19 cellular contexts compared by ENCODE assay signal in the genomic region with DNA sequence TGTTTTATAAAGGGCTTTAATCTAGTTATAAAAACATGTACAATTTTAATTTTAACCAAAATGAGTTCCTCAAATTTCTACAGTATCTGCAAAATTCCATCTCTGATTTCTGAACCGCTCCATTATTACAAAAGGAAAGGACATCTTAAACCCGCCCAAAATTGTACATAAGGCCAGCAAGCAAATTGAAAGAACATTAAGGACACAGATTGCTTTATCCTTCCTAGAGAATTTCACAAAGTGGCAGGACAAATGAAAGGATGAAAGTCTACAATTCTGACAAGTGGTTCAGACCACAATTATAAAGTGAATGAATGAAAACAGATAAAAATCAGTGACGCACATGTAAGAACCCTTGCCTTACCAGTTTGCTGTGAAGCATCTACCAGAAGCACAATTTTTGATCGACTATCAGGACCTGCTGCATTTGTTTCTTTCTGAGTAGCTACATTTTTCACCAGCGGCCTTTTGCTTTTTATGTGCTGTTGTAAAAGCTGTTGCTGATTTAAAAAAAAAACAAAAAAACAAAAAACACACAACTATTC.
"Had no signal": no experiment of that assay in that cellular context is flagged by ENCODE, and none has a peak within 500 bp of the region (broad histone marks: within the 10 kb centered on the region; RNA-seq: fewer than 3 reads in every experiment).

No MANE protein-coding gene starts in this region.

- H3K36me3 Mint-ChIP-seq: natural killer cell treated with Interleukin-12 subunit alpha and Interleukin-12 subunit beta and Interleukin-15 and Interleukin-18, amount 100 ng/mL, for 72 hours had no signal

- H3K27ac Mint-ChIP-seq: natural killer cell treated with Interleukin-12 subunit alpha and Interleukin-12 subunit beta and Interleukin-15 and Interleukin-18, amount 100 ng/mL, for 72 hours; stimulated activated naive B cell treated with anti-CD40 and anti-IgM and Interleukin-4, amounts not matched to agents 10 μg/mL and 1 μg/mL and 100 μg/mL, for 72 hours; stimulated activated naive CD8-positive, alpha-beta T cell treated with anti-CD3 and anti-CD28 coated beads, Interleukin-15, amount 100 ng/mL, for 72 hours had no signal

- H3K9me3 Mint-ChIP-seq: natural killer cell treated with Interleukin-12 subunit alpha and Interleukin-12 subunit beta and Interleukin-15 and Interleukin-18, amount 100 ng/mL, for 72 hours; stimulated activated naive B cell treated with anti-CD40 and anti-IgM and Interleukin-4, amounts not matched to agents 10 μg/mL and 1 μg/mL and 100 μg/mL, for 72 hours; stimulated activated naive CD8-positive, alpha-beta T cell treated with anti-CD3 and anti-CD28 coated beads, Interleukin-15, amount 100 ng/mL, for 72 hours had no signal

- H3K4me3 Mint-ChIP-seq: natural killer cell treated with Interleukin-12 subunit alpha and Interleukin-12 subunit beta and Interleukin-15 and Interleukin-18, amount 100 ng/mL, for 72 hours; stimulated activated naive B cell treated with anti-CD40 and anti-IgM and Interleukin-4, amounts not matched to agents 10 μg/mL and 1 μg/mL and 100 μg/mL, for 72 hours; stimulated activated naive CD8-positive, alpha-beta T cell treated with anti-CD3 and anti-CD28 coated beads, Interleukin-15, amount 100 ng/mL, for 72 hours had no signal

- H3K27me3 Mint-ChIP-seq: natural killer cell treated with Interleukin-12 subunit alpha and Interleukin-12 subunit beta and Interleukin-15 and Interleukin-18, amount 100 ng/mL, for 72 hours; stimulated activated naive B cell treated with anti-CD40 and anti-IgM and Interleukin-4, amounts not matched to agents 10 μg/mL and 1 μg/mL and 100 μg/mL, for 72 hours; stimulated activated naive CD8-positive, alpha-beta T cell treated with anti-CD3 and anti-CD28 coated beads, Interleukin-15, amount 100 ng/mL, for 72 hours had no signal

- DNase-seq: colonic mucosa; dermis blood vessel endothelial cell; heart left ventricle; hippocampal formation; islet precursor cell; mammary epithelial cell; midbrain; occipital lobe; pancreas; psoas muscle; retina; spleen; stimulated activated CD4-positive, alpha-beta T cell treated with anti-CD3 and anti-CD28 coated beads, Interleukin-15, amount 100 ng/mL, for 24 hours; stimulated activated CD4-positive, alpha-beta T cell treated with anti-CD3 and anti-CD28 coated beads, Interleukin-1b, Interleukin-23, amount 100 ng/mL, for 48 hours; stimulated activated CD4-positive, alpha-beta T cell treated with anti-CD3 and anti-CD28 coated beads, Interleukin-4, amount 100 ng/mL, for 4 hours; stimulated activated naive B cell treated with anti-CD40 and anti-IgM and Interleukin-4, amounts not matched to agents 10 μg/mL and 1 μg/mL and 100 μg/mL, for 72 hours; stimulated activated naive CD8-positive, alpha-beta T cell treated with anti-CD3 and anti-CD28 coated beads, Interleukin-15, amount 100 ng/mL, for 72 hours had no signal

- FAIRE-seq: frontal cortex had no signal

- H3K27ac ChIP-seq: colonic mucosa, heart left ventricle, pancreas, psoas muscle, spleen had no signal
